7 cellular contexts compared by ENCODE assay signal in genomic region chr1:200739499-200740290, GRCh38. TPM values are rescaled to one million over a fixed set of nuclear protein-coding genes. Genes with fewer than 3 reads are reported as not detected.
DNase-seq lines count a peak whose midpoint lies in the region; ATAC-seq, FAIRE-seq and TF ChIP-seq lines count a peak whose summit lies in the region.

No MANE protein-coding gene starts in this region.

- H3K36me3 ChIP-seq in GM06990 (ENCODE audit: control insufficient read depth, insufficient read depth, low read length) (no peaks in the 10 kb centered on the region), bronchial epithelial cell (ENCODE audit: control insufficient read depth, insufficient read depth, low read length) (no peaks in the 10 kb centered on the region)

- FAIRE-seq in bronchial epithelial cell (lab: Jason Lieb, UNC): no peak

- no peak for DNase-seq in GM06990 (ENCODE audit: extremely low read depth, insufficient read length)
- peak; percentile 20 for DNase-seq in NAMALWA (ENCODE audit: low spot score)
- no peak for DNase-seq in bronchial epithelial cell (ENCODE audit: low read depth)
- DNase-seq in kidney tubule cell (ENCODE audit: low spot score): peak; percentile 35
- peak; percentile 8 for DNase-seq in stimulated activated naive CD8-positive, alpha-beta T cell treated with anti-CD3 and anti-CD28 coated beads, Interleukin-15, Interleukin-2, amounts not matched to agents 100 U/mL and 50 U/mL, for 24 hours
- no peak for DNase-seq in DMS153 treated with DMSO at 0.1 percent for 48 hours (lab: John Stamatoyannopoulos, UW; ENCODE audit: unreplicated experiment)

- no peaks in the 10 kb centered on the region for H3K27me3 ChIP-seq in GM06990 (replicated peaks; ENCODE audit: control insufficient read depth, insufficient read depth, low read length)
- no peaks in the 10 kb centered on the region for H3K27me3 ChIP-seq in bronchial epithelial cell (ENCODE audit: control insufficient read depth, insufficient read depth, low read length)

- ATAC-seq in GM21825 (IDR thresholded peaks at IDR 0.05; ENCODE audit: unreplicated experiment): peak; percentile 41
- no peak for ATAC-seq in stimulated activated naive CD8-positive, alpha-beta T cell treated with anti-CD3 and anti-CD28 coated beads, Interleukin-15, Interleukin-2, amounts not matched to agents 100 U/mL and 50 U/mL, for 24 hours

- H3K4me3 ChIP-seq in GM06990 (replicated peaks; ENCODE audit: low read depth, low read length) (peak overlapping the region; percentile 93), bronchial epithelial cell (ENCODE audit: low read depth, low read length) (peak overlapping the region; percentile 96)

- TF ChIP-seq CTCF in GM06990 (IDR thresholded peaks at IDR 0.05; ENCODE audit: insufficient read depth, low read length, poor library complexity, severe bottlenecking) (no peak), bronchial epithelial cell (IDR thresholded peaks at IDR 0.05; ENCODE audit: insufficient read depth, low read length, severe bottlenecking) (no peak)

RNA-seq across cellular contexts. Expression of gene CAMSAP2, which starts 1.0 kb away (rescaled TPM):
- 75.0 and 96.9 TPM in 2 replicates for total RNA-seq in bronchial epithelial cell

Comparison
In these comparisons a context has a peak if more than half of its experiments do, and no peak if none do; other contexts are left out.
1. DNase-seq: peak in NAMALWA (single experiment), kidney tubule cell (single experiment) and stimulated activated naive CD8-positive, alpha-beta T cell treated with anti-CD3 and anti-CD28 coated beads, Interleukin-15, Interleukin-2, amounts not matched to agents 100 U/mL and 50 U/mL, for 24 hours (single experiment); none in GM06990 (single experiment), bronchial epithelial cell (single experiment) and DMS153 treated with DMSO at 0.1 percent for 48 hours (single experiment).